12 cellular contexts compared by ENCODE assay signal in genomic region chr11:61833478-61833877, GRCh38. TPM values are rescaled to one million over a fixed set of nuclear protein-coding genes. Genes with fewer than 3 reads are reported as not detected.
A peak's percentile ranks its signal among the peaks of the same experiment; 100 is the strongest.
DNase-seq lines count a peak whose midpoint lies in the region; ATAC-seq, FAIRE-seq and TF ChIP-seq lines count a peak whose summit lies in the region.
"Had no signal": no experiment of that assay in that cellular context is flagged by ENCODE, and none has a peak within 500 bp of the region (broad histone marks: within the 10 kb centered on the region; RNA-seq: fewer than 3 reads in every experiment).

No MANE protein-coding gene starts in this region.

- no peaks in the 10 kb centered on the region for H3K27me3 Mint-ChIP-seq in activated T-cell treated with anti-CD3 and anti-CD28 coated beads, Interleukin-2, amount 50 U/mL, for 72 hours (ENCODE audit: low read depth)
- H3K27me3 Mint-ChIP-seq in T-helper 2 cell treated with Interferon-gamma antibody and Interleukin-4, amounts not matched to agents 5 μg/mL and 100 μg/mL, for 36 hours (ENCODE audit: low read depth) = no peaks in the 10 kb centered on the region
- peaks cover 26% of the 10 kb centered on the region for H3K27me3 Mint-ChIP-seq in stimulated activated memory B cell treated with anti-CD40 and anti-IgM and Interleukin-4, amounts not matched to agents 10 μg/mL and 1 μg/mL and 100 μg/mL, for 72 hours
- H3K27me3 Mint-ChIP-seq: type B pancreatic cell had no signal

- peaks cover 3 to 14% of the 10 kb centered on the region in 2 experiments for H3K36me3 ChIP-seq in endothelial cell of umbilical vein (ENCODE audit: control insufficient read depth in 2 of 2, extremely low read depth in 1 of 2, insufficient read depth in 2 of 2, low read length in 2 of 2)

- H3K4me1 ChIP-seq in endothelial cell of umbilical vein (ENCODE audit: control insufficient read depth, extremely low read depth, insufficient read depth, low read length) = peaks cover 60% of the 10 kb centered on the region

- peaks cover 0 to 2% of the 10 kb centered on the region in 2 donors for H3K36me3 Mint-ChIP-seq in activated T-cell treated with anti-CD3 and anti-CD28 coated beads, Interleukin-2, amount 50 U/mL, for 72 hours (ENCODE audit: insufficient read depth in 2 of 2)
- peaks cover 47% of the 10 kb centered on the region for H3K36me3 Mint-ChIP-seq in T-helper 2 cell treated with Interferon-gamma antibody and Interleukin-4, amounts not matched to agents 5 μg/mL and 100 μg/mL, for 36 hours (ENCODE audit: low read depth)
- peaks cover 20% of the 10 kb centered on the region for H3K36me3 Mint-ChIP-seq in stimulated activated memory B cell treated with anti-CD40 and anti-IgM and Interleukin-4, amounts not matched to agents 10 μg/mL and 1 μg/mL and 100 μg/mL, for 72 hours

- H3K9me3 Mint-ChIP-seq in activated T-cell treated with anti-CD3 and anti-CD28 coated beads, Interleukin-2, amount 50 U/mL, for 72 hours = no peaks in the 10 kb centered on the region
- H3K9me3 Mint-ChIP-seq in T-helper 2 cell treated with Interferon-gamma antibody and Interleukin-4, amounts not matched to agents 5 μg/mL and 100 μg/mL, for 36 hours = no peaks in the 10 kb centered on the region
- no peaks in the 10 kb centered on the region for H3K9me3 Mint-ChIP-seq in stimulated activated memory B cell treated with anti-CD40 and anti-IgM and Interleukin-4, amounts not matched to agents 10 μg/mL and 1 μg/mL and 100 μg/mL, for 72 hours
- H3K9me3 Mint-ChIP-seq: type B pancreatic cell had no signal

- intact Hi-C loops in endothelial cell of umbilical vein (cut with micrococcal nuclease) = no loop called here

- peaks cover 62% of the 10 kb centered on the region for H3K4me1 Mint-ChIP-seq in activated T-cell treated with anti-CD3 and anti-CD28 coated beads, Interleukin-2, amount 50 U/mL, for 72 hours (ENCODE audit: low read depth)
- H3K4me1 Mint-ChIP-seq in T-helper 2 cell treated with Interferon-gamma antibody and Interleukin-4, amounts not matched to agents 5 μg/mL and 100 μg/mL, for 36 hours (ENCODE audit: low read depth) = peaks cover 60% of the 10 kb centered on the region
- peaks cover 46% of the 10 kb centered on the region for H3K4me1 Mint-ChIP-seq in stimulated activated memory B cell treated with anti-CD40 and anti-IgM and Interleukin-4, amounts not matched to agents 10 μg/mL and 1 μg/mL and 100 μg/mL, for 72 hours

- dilution Hi-C loops in endothelial cell of umbilical vein (cut with MboI; ENCODE audit: extremely low pct_ligation_motif_present, low sequenced_read_pairs) = no loop called here

- no peak overlapping the region for H3K4me3 ChIP-seq in endothelial cell of umbilical vein (replicated peaks in 1 of 3; ENCODE audit: insufficient read depth in 1 of 3, low read depth in 1 of 3, low read length in 3 of 3)
- H3K4me3 ChIP-seq: GM23248 had no signal

- FAIRE-seq in endothelial cell of umbilical vein (lab: Jason Lieb, UNC) = no peak

- peak in 1 of 2 donors; percentile 43 for ATAC-seq in activated T-cell treated with anti-CD3 and anti-CD28 coated beads, Interleukin-2, amount 50 U/mL, for 72 hours (replicated peaks in 1 of 2)
- no peak for ATAC-seq in stimulated activated memory B cell treated with anti-CD40 and anti-IgM and Interleukin-4, amounts not matched to agents 10 μg/mL and 1 μg/mL and 100 μg/mL, for 72 hours
- no peak for ATAC-seq in HG03108 (IDR thresholded peaks at IDR 0.05; ENCODE audit: unreplicated experiment)

- POLR2A ChIA-PET in endothelial cell of umbilical vein (lab: Charles Lee) = interaction anchor here (0.6 to 2.3 kb wide), 2 partner anchors 19 to 35 kb away, joined by 3 to 10 read pairs; no protein-coding TSS in a partner anchor

- CTCF ChIA-PET in endothelial cell of umbilical vein (lab: Charles Lee) = interaction anchor here (1.7 to 5.7 kb wide), 3 partner anchors 17 to 249 kb away, joined by 4 to 38 read pairs (median 6); partner anchors contain the start of gene FADS1

- no peak for TF ChIP-seq CTCF in endothelial cell of umbilical vein (IDR thresholded peaks at IDR 0.05; ENCODE audit: extremely low read depth in 1 of 2, insufficient read depth in 1 of 2, low read depth in 1 of 2, low read length in 2 of 2)

- peak overlapping the region; percentile 62 to 74 for H3K4me3 Mint-ChIP-seq in activated T-cell treated with anti-CD3 and anti-CD28 coated beads, Interleukin-2, amount 50 U/mL, for 72 hours
- peak overlapping the region; percentile 91 for H3K4me3 Mint-ChIP-seq in T-helper 2 cell treated with Interferon-gamma antibody and Interleukin-4, amounts not matched to agents 5 μg/mL and 100 μg/mL, for 36 hours
- no peak overlapping the region for H3K4me3 Mint-ChIP-seq in stimulated activated memory B cell treated with anti-CD40 and anti-IgM and Interleukin-4, amounts not matched to agents 10 μg/mL and 1 μg/mL and 100 μg/mL, for 72 hours
- H3K4me3 Mint-ChIP-seq: type B pancreatic cell had no signal

- H3K27ac ChIP-seq in endothelial cell of umbilical vein (ENCODE audit: insufficient read depth, low read depth, low read length) = peak overlapping the region; percentile 98
- H3K27ac ChIP-seq: GM23248 had no signal

- no peaks in the 10 kb centered on the region for H3K9me1 ChIP-seq in endothelial cell of umbilical vein (replicated peaks; ENCODE audit: control insufficient read depth, extremely low read depth, insufficient read depth, low read length)

- peak overlapping the region; percentile 16 for H3K4me2 ChIP-seq in endothelial cell of umbilical vein (ENCODE audit: insufficient read depth, low read length)

- H3K27me3 ChIP-seq in endothelial cell of umbilical vein (ENCODE audit: control insufficient read depth in 2 of 2, insufficient read depth in 2 of 2, low read length in 2 of 2) = no peaks in the 10 kb centered on the region

- peak overlapping the region; percentile 51 for H3K27ac Mint-ChIP-seq in activated T-cell treated with anti-CD3 and anti-CD28 coated beads, Interleukin-2, amount 50 U/mL, for 72 hours
- H3K27ac Mint-ChIP-seq in T-helper 2 cell treated with Interferon-gamma antibody and Interleukin-4, amounts not matched to agents 5 μg/mL and 100 μg/mL, for 36 hours = peak overlapping the region; percentile 97
- peak overlapping the region; percentile 64 for H3K27ac Mint-ChIP-seq in stimulated activated memory B cell treated with anti-CD40 and anti-IgM and Interleukin-4, amounts not matched to agents 10 μg/mL and 1 μg/mL and 100 μg/mL, for 72 hours
- H3K27ac Mint-ChIP-seq: type B pancreatic cell had no signal

- H3K79me2 ChIP-seq in endothelial cell of umbilical vein (ENCODE audit: control insufficient read depth, insufficient read depth, low read length) = peaks cover 92% of the 10 kb centered on the region

- H4K20me1 ChIP-seq in endothelial cell of umbilical vein (replicated peaks; ENCODE audit: control insufficient read depth, extremely low read depth, insufficient read depth, low read length) = peaks cover 4% of the 10 kb centered on the region

- no peak overlapping the region for H2AFZ ChIP-seq in endothelial cell of umbilical vein (ENCODE audit: low read depth, low read length)
- H2AFZ ChIP-seq: GM23248 had no signal

- TF ChIP-seq POLR2A in endothelial cell of umbilical vein (IDR thresholded peaks at IDR 0.05; ENCODE audit: low read depth, low read length) = no peak

- no TSS peak for BruUV-seq in endothelial cell of umbilical vein (replicated peaks; lab: Mats Ljungman, UMichigan)

- H3K9ac ChIP-seq in endothelial cell of umbilical vein (replicated peaks; ENCODE audit: extremely low read depth, insufficient read depth, low read length) = no peak overlapping the region
- H3K9ac ChIP-seq: GM23248 had no signal

- no peaks in the 10 kb centered on the region for H3K9me3 ChIP-seq in endothelial cell of umbilical vein (replicated peaks; ENCODE audit: control insufficient read depth, insufficient read depth, low read length)

- peak in 1 of 2 donors; percentile 40 for DNase-seq in activated T-cell treated with anti-CD3 and anti-CD28 coated beads, Interleukin-2, amount 50 U/mL, for 72 hours
- no peak for DNase-seq in activated T-cell treated with anti-CD3 and anti-CD28 coated beads, Interleukin-2, amount 50 U/mL, for 1 hour
- DNase-seq in T-helper 2 cell treated with Interferon-gamma antibody and Interleukin-4, amounts not matched to agents 5 μg/mL and 100 μg/mL, for 36 hours (ENCODE audit: low spot score) = peak; percentile 42
- DNase-seq in endothelial cell of umbilical vein (ENCODE audit: low read depth, low spot score) (no peak), epidermal melanocyte (ENCODE audit: insufficient read length, low spot score) (no peak), NAMALWA (ENCODE audit: low spot score) (no peak)
- DNase-seq: GDM1; stimulated activated CD4-positive, alpha-beta T cell treated with anti-CD3 and anti-CD28 coated beads, Interleukin-2, amount 100 ng/mL, for 48 hours had no signal

RNA-seq across cellular contexts. Expression of gene FADS2, which starts 5.4 kb away (rescaled TPM):
- total RNA-seq in activated T-cell treated with anti-CD3 and anti-CD28 coated beads, Interleukin-2, amount 50 U/mL, for 72 hours = 10 to 100 TPM; 23.3 to 70.4 TPM
- 668 and 694 TPM in 2 replicates for total RNA-seq in endothelial cell of umbilical vein
- polyA plus RNA-seq in endothelial cell of umbilical vein = 898 and 969 TPM in 2 replicates
- polyA plus RNA-seq in endothelial cell of umbilical vein (2011; cell fraction: cytosol; rRNA removed) = 619 and 783 TPM in 2 replicates
- 552 and 630 TPM in 2 replicates for polyA plus RNA-seq in endothelial cell of umbilical vein (2011; cell fraction: nucleus; rRNA removed)
- 311 and 450 TPM in 2 replicates for polyA plus RNA-seq in endothelial cell of umbilical vein (2012)
- 1,118 and 1,176 TPM in 2 replicates for polyA minus RNA-seq in endothelial cell of umbilical vein
- 46.5 TPM for polyA minus RNA-seq in endothelial cell of umbilical vein (2011; cell fraction: cytosol; rRNA and poly(A)+ RNA removed)
- polyA minus RNA-seq in endothelial cell of umbilical vein (2011; cell fraction: nucleus; rRNA and poly(A)+ RNA removed) = 172 and 219 TPM in 2 replicates

RNA-seq across cellular contexts. Expression of gene FADS1, which starts 16.7 kb away (rescaled TPM):
- 10 to 100 TPM in 1 of 2 donors, 1 to 10 TPM in 1; 8.5 to 17.7 TPM for total RNA-seq in activated T-cell treated with anti-CD3 and anti-CD28 coated beads, Interleukin-2, amount 50 U/mL, for 72 hours
- 109 and 110 TPM in 2 replicates for total RNA-seq in endothelial cell of umbilical vein
- polyA plus RNA-seq in endothelial cell of umbilical vein = 121 and 125 TPM in 2 replicates
- polyA plus RNA-seq in endothelial cell of umbilical vein (2011; cell fraction: cytosol; rRNA removed) = 73.0 and 77.1 TPM in 2 replicates
- polyA plus RNA-seq in endothelial cell of umbilical vein (2011; cell fraction: nucleus; rRNA removed) = 79.5 and 82.4 TPM in 2 replicates
- 50.4 and 68.5 TPM in 2 replicates for polyA plus RNA-seq in endothelial cell of umbilical vein (2012)
- 192 and 208 TPM in 2 replicates for polyA minus RNA-seq in endothelial cell of umbilical vein
- 289 TPM for polyA minus RNA-seq in endothelial cell of umbilical vein (2011; cell fraction: cytosol; rRNA and poly(A)+ RNA removed)
- polyA minus RNA-seq in endothelial cell of umbilical vein (2011; cell fraction: nucleus; rRNA and poly(A)+ RNA removed) = 51.4 and 61.8 TPM in 2 replicates

RNA-seq across cellular contexts. Expression of gene FEN1, which starts 40.8 kb away (rescaled TPM):
- total RNA-seq in activated T-cell treated with anti-CD3 and anti-CD28 coated beads, Interleukin-2, amount 50 U/mL, for 72 hours = 10 to 100 TPM; 55.4 to 64.7 TPM
- total RNA-seq in endothelial cell of umbilical vein = 57.9 and 60.5 TPM in 2 replicates
- 22.9 and 29.3 TPM in 2 replicates for polyA plus RNA-seq in endothelial cell of umbilical vein
- polyA plus RNA-seq in endothelial cell of umbilical vein (2011; cell fraction: cytosol; rRNA removed) = 38.3 and 46.5 TPM in 2 replicates
- 18.7 and 24.5 TPM in 2 replicates for polyA plus RNA-seq in endothelial cell of umbilical vein (2011; cell fraction: nucleus; rRNA removed)
- 28.8 and 51.8 TPM in 2 replicates for polyA plus RNA-seq in endothelial cell of umbilical vein (2012)
- 43.4 and 48.2 TPM in 2 replicates for polyA minus RNA-seq in endothelial cell of umbilical vein
- 96.6 TPM for polyA minus RNA-seq in endothelial cell of umbilical vein (2011; cell fraction: cytosol; rRNA and poly(A)+ RNA removed)
- polyA minus RNA-seq in endothelial cell of umbilical vein (2011; cell fraction: nucleus; rRNA and poly(A)+ RNA removed) = 16.6 TPM in 2 replicates

RNA-seq across cellular contexts. Expression of gene TMEM258, which starts 41.1 kb away (rescaled TPM):
- total RNA-seq in activated T-cell treated with anti-CD3 and anti-CD28 coated beads, Interleukin-2, amount 50 U/mL, for 72 hours = 100 to 1,000 TPM; 146 to 169 TPM
- 139 and 140 TPM in 2 replicates for total RNA-seq in endothelial cell of umbilical vein
- polyA plus RNA-seq in endothelial cell of umbilical vein = 534 and 632 TPM in 2 replicates
- 418 and 490 TPM in 2 replicates for polyA plus RNA-seq in endothelial cell of umbilical vein (2011; cell fraction: cytosol; rRNA removed)
- 98.0 and 104 TPM in 2 replicates for polyA plus RNA-seq in endothelial cell of umbilical vein (2011; cell fraction: nucleus; rRNA removed)
- 399 and 519 TPM in 2 replicates for polyA plus RNA-seq in endothelial cell of umbilical vein (2012)
- 266 and 269 TPM in 2 replicates for polyA minus RNA-seq in endothelial cell of umbilical vein
- polyA minus RNA-seq in endothelial cell of umbilical vein (2011; cell fraction: cytosol; rRNA and poly(A)+ RNA removed) = 112 TPM
- 47.6 and 56.5 TPM in 2 replicates for polyA minus RNA-seq in endothelial cell of umbilical vein (2011; cell fraction: nucleus; rRNA and poly(A)+ RNA removed)

RNA-seq across cellular contexts. Expression of gene FADS3, which starts 57.9 kb away (rescaled TPM):
- 10 to 100 TPM; 14.7 to 22.3 TPM for total RNA-seq in activated T-cell treated with anti-CD3 and anti-CD28 coated beads, Interleukin-2, amount 50 U/mL, for 72 hours
- total RNA-seq in endothelial cell of umbilical vein = 204 and 216 TPM in 2 replicates
- polyA plus RNA-seq in endothelial cell of umbilical vein = 346 and 506 TPM in 2 replicates
- 166 and 243 TPM in 2 replicates for polyA plus RNA-seq in endothelial cell of umbilical vein (2011; cell fraction: cytosol; rRNA removed)
- polyA plus RNA-seq in endothelial cell of umbilical vein (2011; cell fraction: nucleus; rRNA removed) = 1,185 and 1,740 TPM in 2 replicates
- polyA plus RNA-seq in endothelial cell of umbilical vein (2012) = 114 and 158 TPM in 2 replicates
- 188 and 207 TPM in 2 replicates for polyA minus RNA-seq in endothelial cell of umbilical vein
- 32.9 TPM for polyA minus RNA-seq in endothelial cell of umbilical vein (2011; cell fraction: cytosol; rRNA and poly(A)+ RNA removed)
- polyA minus RNA-seq in endothelial cell of umbilical vein (2011; cell fraction: nucleus; rRNA and poly(A)+ RNA removed) = 141 and 219 TPM in 2 replicates
